In the genomic region with DNA sequence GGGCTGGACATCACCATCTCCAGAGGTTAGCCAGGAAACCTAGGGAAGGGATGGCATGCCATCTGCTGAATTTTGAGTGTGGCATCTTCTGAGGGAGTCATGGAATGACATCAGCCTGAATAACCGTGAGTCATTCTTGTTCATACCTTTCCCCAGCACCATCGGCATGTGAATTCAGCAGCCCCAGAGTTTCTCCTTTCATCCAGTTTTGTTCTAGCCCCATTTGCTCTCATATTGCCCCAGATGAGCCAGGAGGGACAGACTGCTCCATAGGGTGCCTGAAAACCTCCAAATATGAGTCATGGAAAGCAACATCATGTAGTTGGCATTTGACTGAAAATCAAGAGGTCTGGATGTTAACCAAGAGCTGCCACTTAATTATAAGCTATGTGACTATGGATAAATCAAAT, we compare ENCODE assay signal across 11 cellular contexts.
DNase-seq lines count a peak whose midpoint lies in the region; ATAC-seq, FAIRE-seq and TF ChIP-seq lines count a peak whose summit lies in the region.
"Had no signal": no experiment of that assay in that cellular context is flagged by ENCODE, and none has a peak within 500 bp of the region (broad histone marks: within the 10 kb centered on the region; RNA-seq: fewer than 3 reads in every experiment).

No MANE protein-coding gene starts in this region.

- POLR2A ChIA-PET in GM10248 (lab: Yijun Ruan, JAX) = no interaction called here

- no peak for TF ChIP-seq CTCF in GM10248 (IDR thresholded peaks at IDR 0.05; ENCODE audit: control extremely low read depth, extremely low read depth, low read depth, missing control alignments)

- CTCF ChIA-PET in GM10248 (lab: Yijun Ruan, JAX) = no interaction called here

- H3K4me3 ChIP-seq in skeletal muscle cell (ENCODE audit: low read depth, low read length) = no peak overlapping the region
- H3K4me3 ChIP-seq: left lung, psoas muscle had no signal

- DNase-seq in GM04504 (ENCODE audit: low read depth) = peak; percentile 78
- DNase-seq in RCC 7860 (ENCODE audit: low spot score) = peak; percentile 99
- DNase-seq in epithelial cell of prostate (ENCODE audit: low read depth, low spot score) = peak; percentile 96
- peak; percentile 89 for DNase-seq in skeletal muscle cell (ENCODE audit: low read depth)
- DNase-seq in germinal center (ENCODE audit: low spot score) = no peak
- DNase-seq in GM10248 (ENCODE audit: extremely low spot score) = no peak
- DNase-seq: activated naive CD4-positive, alpha-beta T cell treated with anti-CD3 and anti-CD28 coated beads for 36 hours; left lung; psoas muscle had no signal

- no peak for ATAC-seq in GM21825 (IDR thresholded peaks at IDR 0.05; ENCODE audit: unreplicated experiment)
- ATAC-seq in HG02798 (IDR thresholded peaks at IDR 0.05; ENCODE audit: poor library complexity, unreplicated experiment) = no peak
- ATAC-seq: left lung had no signal

- H3K27ac ChIP-seq in epithelial cell of prostate = peak overlapping the region; percentile 84
- H3K27ac ChIP-seq: left lung, psoas muscle had no signal

- peak; percentile 97 for FAIRE-seq in RCC 7860 (lab: Jason Lieb, UNC)

Comparison
In these comparisons a context has a peak if more than half of its experiments do, and no peak if none do; other contexts are left out.
1. DNase-seq: peak in GM04504 (single experiment), RCC 7860 (single experiment), epithelial cell of prostate (single experiment) and skeletal muscle cell (single experiment); none in germinal center (single experiment) and GM10248 (single experiment).